12 cellular contexts compared by ENCODE assay signal in the genomic region with DNA sequence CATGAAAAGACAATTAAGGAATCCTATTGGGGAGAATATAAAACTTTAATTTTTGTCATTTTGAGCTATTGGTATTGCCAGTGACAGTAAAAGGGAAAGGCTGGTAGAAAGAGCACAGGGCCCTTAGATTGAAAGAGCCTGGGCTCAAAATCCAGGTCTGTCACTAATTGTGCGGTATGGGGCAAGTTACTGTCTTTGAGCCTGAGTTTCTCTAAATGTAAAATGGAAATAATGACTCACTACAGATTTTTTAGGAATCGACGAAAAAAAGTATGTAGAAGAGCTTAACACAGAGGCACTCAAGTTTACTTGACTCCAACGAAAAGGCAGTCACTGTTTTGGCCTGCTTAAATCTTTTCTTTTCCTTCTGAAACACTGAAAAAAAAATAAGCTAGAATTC. TPM values are rescaled to one million over a fixed set of nuclear protein-coding genes. Genes with fewer than 3 reads are reported as not detected.
A peak's percentile ranks its signal among the peaks of the same experiment; 100 is the strongest.
DNase-seq lines count a peak whose midpoint lies in the region; ATAC-seq, FAIRE-seq and TF ChIP-seq lines count a peak whose summit lies in the region.
"Had no signal": no experiment of that assay in that cellular context is flagged by ENCODE, and none has a peak within 500 bp of the region (broad histone marks: within the 10 kb centered on the region; RNA-seq: fewer than 3 reads in every experiment).

No MANE protein-coding gene starts in this region.

- H3K9me1 ChIP-seq in keratinocyte (ENCODE audit: control insufficient read depth, extremely low read depth, insufficient read depth, low read length): no peaks in the 10 kb centered on the region

- dilution Hi-C loops in keratinocyte (cut with MboI; ENCODE audit: extremely low pct_ligation_motif_present, low sequenced_read_pairs): no loop called here

- intact Hi-C loops in activated CD4-positive, alpha-beta T cell treated with anti-CD3 and anti-CD28 coated beads, Interleukin-2, amount 10 ng/mL, durations not matched to agents 24 days and 14 days (cut with micrococcal nuclease): loop anchor here (1.0 to 5.0 kb wide), 2 partner anchors 8 to 368 kb away; a partner anchor contains a TSS
- intact Hi-C loops in activated T-helper 2 cell treated with anti-CD3 and anti-CD28 coated beads, Interferon-gamma antibody, Interleukin-2, Interleukin-4, amounts not matched to agents 10 μg/mL and 5 μg/mL and 100 μg/mL, durations not matched to agents 14 hours and 24 hours and 36 hours (cut with micrococcal nuclease): loop anchor here (1.0 kb wide), 1 partner anchor 8 kb away; no protein-coding TSS in a partner anchor

- no peak for FAIRE-seq in keratinocyte (lab: Jason Lieb, UNC)
- FAIRE-seq: A549 had no signal

- peak overlapping the region; percentile 58 for H3K4me3 Mint-ChIP-seq in activated CD4-positive, alpha-beta T cell treated with anti-CD3 and anti-CD28 coated beads, Interleukin-2, amount 10 ng/mL, durations not matched to agents 24 days and 14 days
- peak overlapping the region; percentile 40 for H3K4me3 Mint-ChIP-seq in activated T-helper 2 cell treated with anti-CD3 and anti-CD28 coated beads, Interferon-gamma antibody, Interleukin-2, Interleukin-4, amounts not matched to agents 10 μg/mL and 5 μg/mL and 100 μg/mL, durations not matched to agents 14 hours and 24 hours and 36 hours (ENCODE audit: low read depth)

- no peaks in the 10 kb centered on the region for H3K27me3 ChIP-seq in keratinocyte (ENCODE audit: control insufficient read depth, extremely low read depth, insufficient read depth, low read length)
- H3K27me3 ChIP-seq in subcutaneous abdominal adipose tissue (ENCODE audit: control insufficient read depth in 5 of 5, insufficient read depth in 4 of 5, low read length in 5 of 5): no peaks in the 10 kb centered on the region

- H3K27ac ChIP-seq in keratinocyte (ENCODE audit: control insufficient read depth, insufficient read depth, low read length): no peak overlapping the region
- peak overlapping the region; percentile 68 for H3K27ac ChIP-seq in subcutaneous abdominal adipose tissue (ENCODE audit: low read depth, low read length)
- H3K27ac ChIP-seq: A549 had no signal

- H3K27ac Mint-ChIP-seq in activated CD4-positive, alpha-beta T cell treated with anti-CD3 and anti-CD28 coated beads, Interleukin-2, amount 10 ng/mL, durations not matched to agents 24 days and 14 days: peak overlapping the region; percentile 81
- H3K27ac Mint-ChIP-seq in activated T-helper 2 cell treated with anti-CD3 and anti-CD28 coated beads, Interferon-gamma antibody, Interleukin-2, Interleukin-4, amounts not matched to agents 10 μg/mL and 5 μg/mL and 100 μg/mL, durations not matched to agents 14 hours and 24 hours and 36 hours: peak overlapping the region; percentile 31

- no peak for TF ChIP-seq CTCF in keratinocyte (optimal IDR thresholded peaks at IDR 0.05 in 1 of 3, IDR thresholded peaks at IDR 0.05 in 1 of 3, conservative IDR thresholded peaks at IDR 0.05 in 1 of 3; ENCODE audit: extremely low read depth in 1 of 3, insufficient read depth in 2 of 3, low read length in 3 of 3)

- peak overlapping the region; percentile 43 for H3K4me2 ChIP-seq in keratinocyte (ENCODE audit: control insufficient read depth, extremely low read depth, insufficient read depth, low read depth, low read length)
- H3K4me2 ChIP-seq: A549 had no signal

- DNase-seq in activated CD4-positive, alpha-beta T cell treated with anti-CD3 and anti-CD28 coated beads, Interleukin-2, amount 10 ng/mL, durations not matched to agents 24 days and 14 days: no peak
- DNase-seq in activated CD4-positive, alpha-beta T cell treated with anti-CD3 and anti-CD28 coated beads, Interleukin-2, amount 50 U/mL, for 48 hours: no peak
- DNase-seq in activated T-helper 2 cell treated with anti-CD3 and anti-CD28 coated beads, Interferon-gamma antibody, Interleukin-2, Interleukin-4, amounts not matched to agents 10 μg/mL and 5 μg/mL and 100 μg/mL, durations not matched to agents 14 hours and 24 hours and 36 hours (ENCODE audit: low spot score): no peak
- no peak for DNase-seq in keratinocyte (ENCODE audit: low read depth, low spot score)
- DNase-seq in NOMO-1 treated with DMSO at 0.1 percent for 48 hours (lab: John Stamatoyannopoulos, UW; ENCODE audit: unreplicated experiment): no peak
- DNase-seq in RPMI8226: no peak
- DNase-seq: effector CD8-positive, alpha-beta T cell; left ventricle myocardium superior; NCI-H510A had no signal

- H2AFZ ChIP-seq in keratinocyte (ENCODE audit: control insufficient read depth, low read length): no peak overlapping the region

- peaks cover 66% of the 10 kb centered on the region for H3K4me1 Mint-ChIP-seq in activated CD4-positive, alpha-beta T cell treated with anti-CD3 and anti-CD28 coated beads, Interleukin-2, amount 10 ng/mL, durations not matched to agents 24 days and 14 days
- H3K4me1 Mint-ChIP-seq in activated T-helper 2 cell treated with anti-CD3 and anti-CD28 coated beads, Interferon-gamma antibody, Interleukin-2, Interleukin-4, amounts not matched to agents 10 μg/mL and 5 μg/mL and 100 μg/mL, durations not matched to agents 14 hours and 24 hours and 36 hours (ENCODE audit: low read depth): peaks cover 67% of the 10 kb centered on the region

- H3K4me1 ChIP-seq in keratinocyte (ENCODE audit: control insufficient read depth, extremely low read depth, insufficient read depth, low read length) (peaks cover 29% of the 10 kb centered on the region), subcutaneous abdominal adipose tissue (ENCODE audit: control insufficient read depth in 5 of 5, insufficient read depth in 5 of 5, low read length in 5 of 5) (peaks cover 4 to 76% (median 62%) of the 10 kb centered on the region in 5 donors)

- no peak for ATAC-seq in GM19351 (IDR thresholded peaks at IDR 0.05; ENCODE audit: unreplicated experiment)
- ATAC-seq: A549, left ventricle myocardium superior had no signal

- no peaks in the 10 kb centered on the region for H3K9me3 Mint-ChIP-seq in activated CD4-positive, alpha-beta T cell treated with anti-CD3 and anti-CD28 coated beads, Interleukin-2, amount 10 ng/mL, durations not matched to agents 24 days and 14 days
- no peaks in the 10 kb centered on the region for H3K9me3 Mint-ChIP-seq in activated T-helper 2 cell treated with anti-CD3 and anti-CD28 coated beads, Interferon-gamma antibody, Interleukin-2, Interleukin-4, amounts not matched to agents 10 μg/mL and 5 μg/mL and 100 μg/mL, durations not matched to agents 14 hours and 24 hours and 36 hours

- H3K9me3 ChIP-seq in keratinocyte (ENCODE audit: control insufficient read depth, low read depth, low read length) (no peaks in the 10 kb centered on the region), subcutaneous abdominal adipose tissue (ENCODE audit: control insufficient read depth in 5 of 5, low read length in 5 of 5) (no peaks in the 10 kb centered on the region)
- H3K9me3 ChIP-seq: A549 had no signal

- no peak overlapping the region for H3K9ac ChIP-seq in keratinocyte (ENCODE audit: control insufficient read depth, extremely low read depth, insufficient read depth, low read length)
- H3K9ac ChIP-seq in subcutaneous abdominal adipose tissue (ENCODE audit: low read length in 5 of 5): peak overlapping the region in 2 of 5 donors; percentile 32 to 35

- peaks cover 100% of the 10 kb centered on the region for H3K79me2 ChIP-seq in keratinocyte (ENCODE audit: control insufficient read depth, insufficient read depth, low read length)

- peaks cover 0 to 6% of the 10 kb centered on the region in 2 experiments for H3K36me3 ChIP-seq in keratinocyte (ENCODE audit: control insufficient read depth in 2 of 2, extremely low read depth in 1 of 2, insufficient read depth in 2 of 2, low read length in 2 of 2)
- H3K36me3 ChIP-seq in subcutaneous abdominal adipose tissue (ENCODE audit: control insufficient read depth in 5 of 5, insufficient read depth in 5 of 5, low read length in 5 of 5): no peaks in the 10 kb centered on the region

- no peak overlapping the region for H3K4me3 ChIP-seq in keratinocyte (ENCODE audit: control insufficient read depth in 2 of 3, extremely low read depth in 1 of 3, insufficient read depth in 2 of 3, low read depth in 1 of 3, low read length in 3 of 3)
- H3K4me3 ChIP-seq in subcutaneous abdominal adipose tissue (ENCODE audit: low read depth in 1 of 5, low read length in 5 of 5): no peak overlapping the region
- H3K4me3 ChIP-seq: A549 had no signal

- no peaks in the 10 kb centered on the region for H3K27me3 Mint-ChIP-seq in activated CD4-positive, alpha-beta T cell treated with anti-CD3 and anti-CD28 coated beads, Interleukin-2, amount 10 ng/mL, durations not matched to agents 24 days and 14 days
- H3K27me3 Mint-ChIP-seq in activated T-helper 2 cell treated with anti-CD3 and anti-CD28 coated beads, Interferon-gamma antibody, Interleukin-2, Interleukin-4, amounts not matched to agents 10 μg/mL and 5 μg/mL and 100 μg/mL, durations not matched to agents 14 hours and 24 hours and 36 hours (ENCODE audit: low read depth): no peaks in the 10 kb centered on the region

- H3K36me3 Mint-ChIP-seq in activated CD4-positive, alpha-beta T cell treated with anti-CD3 and anti-CD28 coated beads, Interleukin-2, amount 10 ng/mL, durations not matched to agents 24 days and 14 days (ENCODE audit: low read depth): peaks cover 71% of the 10 kb centered on the region
- peaks cover 83% of the 10 kb centered on the region for H3K36me3 Mint-ChIP-seq in activated T-helper 2 cell treated with anti-CD3 and anti-CD28 coated beads, Interferon-gamma antibody, Interleukin-2, Interleukin-4, amounts not matched to agents 10 μg/mL and 5 μg/mL and 100 μg/mL, durations not matched to agents 14 hours and 24 hours and 36 hours (ENCODE audit: low read depth)

- peaks cover 2% of the 10 kb centered on the region for H4K20me1 ChIP-seq in keratinocyte (ENCODE audit: control insufficient read depth, extremely low read depth, insufficient read depth, low read length)

RNA-seq across cellular contexts. Expression of a gene that starts 7.0 kb away (rescaled TPM):
- total RNA-seq in activated CD4-positive, alpha-beta T cell treated with anti-CD3 and anti-CD28 coated beads, Interleukin-2, amount 10 ng/mL, durations not matched to agents 24 days and 14 days: 357 and 360 TPM in 2 replicates
- 329 and 341 TPM in 2 replicates for total RNA-seq in activated T-helper 2 cell treated with anti-CD3 and anti-CD28 coated beads, Interferon-gamma antibody, Interleukin-2, Interleukin-4, amounts not matched to agents 10 μg/mL and 5 μg/mL and 100 μg/mL, durations not matched to agents 14 hours and 24 hours and 36 hours
- 107 to 202 TPM (median 125 TPM) in 3 replicates for polyA plus RNA-seq in keratinocyte
- polyA plus RNA-seq in keratinocyte (2011; ENCODE audit: low read depth): 40.2 TPM
- polyA plus RNA-seq in keratinocyte (2011; cell fraction: cytosol; rRNA removed): 106 and 185 TPM in 2 replicates
- 67.0 and 74.2 TPM in 2 replicates for polyA plus RNA-seq in keratinocyte (2011; cell fraction: nucleus; rRNA removed)
- 100 and 142 TPM in 2 replicates for polyA plus RNA-seq in keratinocyte (2012; ENCODE audit: low replicate concordance)
- polyA minus RNA-seq in keratinocyte: 13.4 to 56.9 TPM (median 38.3 TPM) in 3 replicates
- polyA minus RNA-seq in keratinocyte (2011; cell fraction: cytosol; rRNA and poly(A)+ RNA removed): 20.5 TPM
- polyA minus RNA-seq in keratinocyte (2011; cell fraction: nucleus; rRNA and poly(A)+ RNA removed): 23.6 and 35.1 TPM in 2 replicates

RNA-seq across cellular contexts. Expression of a gene that starts 27.1 kb away (rescaled TPM):
- total RNA-seq in activated CD4-positive, alpha-beta T cell treated with anti-CD3 and anti-CD28 coated beads, Interleukin-2, amount 10 ng/mL, durations not matched to agents 24 days and 14 days: 60.8 TPM in 2 replicates
- 66.0 and 68.7 TPM in 2 replicates for total RNA-seq in activated T-helper 2 cell treated with anti-CD3 and anti-CD28 coated beads, Interferon-gamma antibody, Interleukin-2, Interleukin-4, amounts not matched to agents 10 μg/mL and 5 μg/mL and 100 μg/mL, durations not matched to agents 14 hours and 24 hours and 36 hours
- 2.6 to 8.0 TPM (median 4.9 TPM) in 3 replicates for polyA plus RNA-seq in keratinocyte
- 160 TPM for polyA plus RNA-seq in keratinocyte (2011; ENCODE audit: low read depth)
- 2.0 and 3.8 TPM in 2 replicates for polyA plus RNA-seq in keratinocyte (2011; cell fraction: cytosol; rRNA removed)
- 7.0 and 9.0 TPM in 2 replicates for polyA plus RNA-seq in keratinocyte (2011; cell fraction: nucleus; rRNA removed)
- polyA plus RNA-seq in keratinocyte (2012; ENCODE audit: low replicate concordance): 12.7 and 21.4 TPM in 2 replicates
- 3.0 to 39.0 TPM (median 12.0 TPM) in 3 replicates for polyA minus RNA-seq in keratinocyte
- 11.3 TPM for polyA minus RNA-seq in keratinocyte (2011; cell fraction: cytosol; rRNA and poly(A)+ RNA removed)
- 10.2 and 29.2 TPM in 2 replicates for polyA minus RNA-seq in keratinocyte (2011; cell fraction: nucleus; rRNA and poly(A)+ RNA removed)
